Comparison of ENCODE assay signal across 8 cellular contexts in the genomic region with DNA sequence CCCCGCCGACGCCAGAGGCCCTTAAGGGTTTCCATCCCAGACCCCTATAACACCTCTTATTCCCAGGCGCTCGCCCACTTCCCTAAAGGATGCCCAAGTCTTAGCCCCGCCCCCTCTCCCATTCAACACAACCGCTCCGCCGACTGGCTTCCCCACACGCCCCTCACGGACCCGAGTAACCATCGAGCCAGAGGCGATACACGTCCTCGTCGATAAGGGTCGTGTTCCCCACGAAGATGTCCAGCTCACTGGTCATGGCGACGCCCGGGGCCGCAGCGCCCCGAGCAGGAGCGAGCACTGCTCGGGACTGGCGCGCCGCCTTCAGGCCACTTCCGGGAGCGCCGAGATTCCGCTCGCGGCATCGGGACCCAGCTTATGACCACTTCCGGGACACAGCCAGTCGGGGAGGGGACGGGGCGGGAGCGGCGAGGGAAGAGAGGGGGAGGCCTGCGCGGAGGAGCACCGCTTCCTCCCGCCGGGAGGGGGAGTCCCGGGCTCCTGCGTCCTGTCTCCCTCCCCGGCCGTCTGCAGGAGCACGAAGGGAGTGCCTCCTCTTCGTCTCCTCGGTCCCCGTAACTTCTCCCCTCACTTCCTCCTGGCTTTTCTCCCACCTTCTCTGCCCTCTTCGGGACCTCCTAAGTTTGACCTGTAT. TPM values are rescaled to one million over a fixed set of nuclear protein-coding genes. Genes with fewer than 3 reads are reported as not detected.
DNase-seq lines count a peak whose midpoint lies in the region; ATAC-seq, FAIRE-seq and TF ChIP-seq lines count a peak whose summit lies in the region.

A gene (minus strand): TSS at position 309 of the 652 bp plus-strand sequence. CDS start 53 bp downstream, at position 256.

- TF ChIP-seq POLR2A in breast epithelium (IDR thresholded peaks at IDR 0.05): peak; percentile 53

- H3K27me3 ChIP-seq in WERI-Rb-1 (ENCODE audit: insufficient read depth, low read depth, severe bottlenecking): no peaks in the 10 kb centered on the region
- H3K27me3 ChIP-seq in breast epithelium: no peaks in the 10 kb centered on the region
- H3K27me3 ChIP-seq in small intestine (ENCODE audit: control insufficient read depth in 2 of 2, insufficient read depth in 2 of 2, low read length in 2 of 2): no peaks in the 10 kb centered on the region

- no peak for FAIRE-seq in small intestine (lab: Jason Lieb, UNC)

- H3K36me3 ChIP-seq in WERI-Rb-1: peaks cover 39% of the 10 kb centered on the region
- H3K36me3 ChIP-seq in breast epithelium: no peaks in the 10 kb centered on the region
- H3K36me3 ChIP-seq in small intestine (ENCODE audit: control insufficient read depth in 2 of 2, insufficient read depth in 2 of 2, low read length in 2 of 2): peaks cover 0 to 7% of the 10 kb centered on the region in 2 donors

- ATAC-seq in GM18520 (IDR thresholded peaks at IDR 0.05; ENCODE audit: unreplicated experiment) (peak; percentile 25), HG03108 (IDR thresholded peaks at IDR 0.05; ENCODE audit: unreplicated experiment) (peak; percentile 37)

- DNase-seq in 8988T: peak; percentile 99
- peak; percentile 97 for DNase-seq in NCI-H2227 (lab: John Stamatoyannopoulos, UW; ENCODE audit: unreplicated experiment)
- DNase-seq in WERI-Rb-1: peak; percentile 98
- DNase-seq in breast epithelium (ENCODE audit: low spot score in 2 of 2): peak; percentile 97 to 99
- peak; percentile 94 for DNase-seq in iPS-NIHi11 (ENCODE audit: low spot score)
- DNase-seq in small intestine: peak; percentile 97

- WGBS in small intestine, 3 donors: 0 to 1% (median 1%) methylated on average over 50 to 57 of the region's 57 CpGs

- peaks cover 21 to 23% of the 10 kb centered on the region in 2 donors for H3K4me1 ChIP-seq in breast epithelium
- peaks cover 8 to 15% of the 10 kb centered on the region in 2 donors for H3K4me1 ChIP-seq in small intestine (ENCODE audit: control insufficient read depth in 2 of 2, insufficient read depth in 1 of 2, low read depth in 1 of 2, low read length in 1 of 2)

- H3K9me3 ChIP-seq in WERI-Rb-1 (ENCODE audit: severe bottlenecking): no peaks in the 10 kb centered on the region
- no peaks in the 10 kb centered on the region for H3K9me3 ChIP-seq in breast epithelium
- H3K9me3 ChIP-seq in small intestine (ENCODE audit: control insufficient read depth, low read depth): no peaks in the 10 kb centered on the region

- H3K4me3 ChIP-seq in WERI-Rb-1 (ENCODE audit: low read depth, low read length) (peak within 1 kb of the TSS; percentile 86), breast epithelium (peak within 1 kb of the TSS; percentile 66 to 92 (median 81)), small intestine (ENCODE audit: low read depth in 1 of 2, low read length in 2 of 2) (peak within 1 kb of the TSS; percentile 46 to 73)

- peak within 1 kb of the TSS; percentile 86 for H3K27ac ChIP-seq in WERI-Rb-1
- H3K27ac ChIP-seq in breast epithelium: peak within 1 kb of the TSS; percentile 94 to 99
- peak within 1 kb of the TSS; percentile 84 to 97 for H3K27ac ChIP-seq in small intestine (ENCODE audit: low read depth in 1 of 2, low read length in 1 of 2)

- TF ChIP-seq CTCF in WERI-Rb-1 (IDR thresholded peaks at IDR 0.05; ENCODE audit: low read depth, low read length) (peak; percentile 83), breast epithelium (IDR thresholded peaks at IDR 0.05) (peak; percentile 93 to 98 (median 95))

- intact Hi-C loops in breast epithelium (cut with DNase I; ENCODE audit: low total_unique reads): loop anchor here (10.0 kb wide), 1 partner anchor 77 kb away; a partner anchor contains a TSS

RNA-seq across cellular contexts. Expression of the gene that starts here (rescaled TPM):
- total RNA-seq in breast epithelium: 10 to 100 TPM; 51.2 to 68.5 (median 51.7) TPM
- polyA plus RNA-seq in small intestine: 100 to 1,000 TPM in 2 of 3 donors, 10 to 100 TPM in 1; 57.6 to 131 (median 115) TPM

Comparison
In these comparisons a context has a peak if more than half of its experiments do, and no peak if none do; other contexts are left out.
1. Peak in every context shown above with its lines: DNase-seq, ATAC-seq, H3K4me3 ChIP-seq and H3K27ac ChIP-seq.